In the genomic region with DNA sequence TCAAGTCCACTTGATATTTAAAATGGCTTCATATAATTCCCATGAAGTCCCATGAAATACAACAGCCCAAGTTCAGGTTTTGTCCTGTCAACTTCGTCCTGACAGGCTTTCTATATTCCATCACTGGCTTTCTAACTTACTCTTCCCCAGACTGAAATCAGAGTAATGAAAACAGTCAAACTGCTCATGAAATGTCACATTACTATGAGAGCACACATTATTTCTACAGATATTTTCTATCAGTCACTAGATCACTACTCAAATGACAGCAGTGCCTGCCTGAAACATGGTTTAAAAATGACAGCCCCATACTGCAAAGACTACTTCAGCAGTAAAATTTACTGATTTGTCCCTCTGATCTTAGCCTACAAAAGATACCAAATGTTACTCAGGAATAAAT, we compare ENCODE assay signal across 19 cellular contexts.
DNase-seq lines count a peak whose midpoint lies in the region; ATAC-seq, FAIRE-seq and TF ChIP-seq lines count a peak whose summit lies in the region.
"Had no signal": no experiment of that assay in that cellular context is flagged by ENCODE, and none has a peak within 500 bp of the region (broad histone marks: within the 10 kb centered on the region; RNA-seq: fewer than 3 reads in every experiment).

No MANE protein-coding gene starts in this region.

- TF ChIP-seq POLR2A in GM12892 (IDR thresholded peaks at IDR 0.05; ENCODE audit: low read depth, low read length), result no peak

- TF ChIP-seq CTCF in brain (conservative IDR thresholded peaks at IDR 0.05) (no peak), neural progenitor cell (IDR thresholded peaks at IDR 0.05) (no peak)

- H3K79me2 ChIP-seq in neural progenitor cell (ENCODE audit: low read depth), result no peaks in the 10 kb centered on the region

- no peaks in the 10 kb centered on the region for H4K20me1 ChIP-seq in neural progenitor cell (ENCODE audit: low read depth)

- no peak for ATAC-seq in HG03175 (IDR thresholded peaks at IDR 0.05; ENCODE audit: unreplicated experiment)
- ATAC-seq in GM19395 (IDR thresholded peaks at IDR 0.05; ENCODE audit: unreplicated experiment), result no peak
- ATAC-seq: GM12878 had no signal

- no peaks in the 10 kb centered on the region for H3K36me3 ChIP-seq in neural progenitor cell

- H2AFZ ChIP-seq in neural progenitor cell (replicated peaks), result no peak overlapping the region

- DNase-seq in GM12892 (ENCODE audit: insufficient read length), result no peak
- DNase-seq in left kidney (ENCODE audit: low read depth, low spot score), result peak; percentile 17
- no peak for DNase-seq in neural progenitor cell (ENCODE audit: low spot score)
- DNase-seq in NCI-H1930 (lab: John Stamatoyannopoulos, UW), result no peak
- DNase-seq in NCI-H2196 (lab: John Stamatoyannopoulos, UW; ENCODE audit: unreplicated experiment), result no peak
- DNase-seq: 8988T; C1 segment of cervical spinal cord; Calu3; CD4-positive, alpha-beta T cell; DMS 273 treated with DMSO at 0.1 percent for 48 hours; HCEC 1CT; HFFc6; IMR-90 had no signal

- peak; percentile 46 for FAIRE-seq in GM12892 (lab: Jason Lieb, UNC)
- FAIRE-seq: GM12878 had no signal

- H3K27me3 Mint-ChIP-seq in brain (no peaks in the 10 kb centered on the region), neural progenitor cell (ENCODE audit: insufficient read depth, low read depth) (no peaks in the 10 kb centered on the region)
- H3K27me3 Mint-ChIP-seq: B cell; CD4-positive, alpha-beta T cell had no signal

- no peak overlapping the region for H3K4me3 ChIP-seq in neural progenitor cell
- H3K4me3 ChIP-seq: GM12878 had no signal

- H3F3A ChIP-seq in neural progenitor cell (ENCODE audit: low read depth), result no peaks in the 10 kb centered on the region

- no peak overlapping the region for H3K27ac ChIP-seq in neural progenitor cell
- H3K27ac ChIP-seq: HL-60 had no signal

- H3K4me1 ChIP-seq in neural progenitor cell, result peaks cover 14% of the 10 kb centered on the region

- peak overlapping the region; percentile 8 to 86 (median 28) for H3K27ac Mint-ChIP-seq in brain
- H3K27ac Mint-ChIP-seq in neural progenitor cell, result no peak overlapping the region
- H3K27ac Mint-ChIP-seq: B cell; CD4-positive, alpha-beta T cell; HFFc6 had no signal

- no peak overlapping the region for H3K9ac ChIP-seq in neural progenitor cell

- H3K4me2 ChIP-seq in neural progenitor cell, result peak overlapping the region; percentile 21

- H3K4me1 Mint-ChIP-seq in brain (peaks cover 52% of the 10 kb centered on the region), neural progenitor cell (peaks cover 33% of the 10 kb centered on the region)

- H3K36me3 Mint-ChIP-seq in brain (peaks cover 11% of the 10 kb centered on the region), neural progenitor cell (peaks cover 2% of the 10 kb centered on the region)

- H3K9me3 Mint-ChIP-seq in brain, result peaks cover 0 to 8% (median 0%) of the 10 kb centered on the region in 5 experiments
- H3K9me3 Mint-ChIP-seq in neural progenitor cell, result peaks cover 2% of the 10 kb centered on the region
- H3K9me3 Mint-ChIP-seq: CD4-positive, alpha-beta T cell; HFFc6 had no signal

- H3K27me3 ChIP-seq in neural progenitor cell, result no peaks in the 10 kb centered on the region

- H3K9me3 ChIP-seq in neural progenitor cell (ENCODE audit: low read depth), result no peaks in the 10 kb centered on the region

- H3K4me3 Mint-ChIP-seq in brain, result peak overlapping the region in 3 of 5 experiments; percentile 1 to 17 (median 2)
- no peak overlapping the region for H3K4me3 Mint-ChIP-seq in neural progenitor cell
- H3K4me3 Mint-ChIP-seq: B cell; CD4-positive, alpha-beta T cell; HFFc6 had no signal
